In the genomic region with DNA sequence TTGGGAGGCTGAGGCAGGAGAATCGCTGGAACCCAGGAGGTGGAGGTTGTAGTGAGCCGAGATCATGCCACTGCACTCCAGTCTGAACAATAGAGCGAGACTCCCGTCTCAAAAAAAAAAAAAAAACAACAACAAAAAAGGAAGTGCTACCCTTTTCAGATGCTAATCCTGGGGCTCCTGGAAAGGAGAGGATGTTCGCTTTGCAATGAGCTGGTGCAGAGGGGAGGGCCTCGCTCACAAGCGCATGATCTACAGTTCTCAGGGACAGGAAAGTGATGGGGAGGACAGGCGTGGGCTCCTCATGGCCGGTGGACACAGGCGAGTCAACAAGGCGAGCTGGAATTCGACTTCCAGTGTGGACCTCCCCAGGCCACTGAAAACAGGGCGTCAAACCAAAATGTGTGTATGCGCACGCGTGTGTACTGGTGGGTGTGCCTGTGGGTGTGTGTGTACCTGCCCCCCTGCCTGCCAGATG, we compare ENCODE assay signal across 9 cellular contexts. TPM values are rescaled to one million over a fixed set of nuclear protein-coding genes. Genes with fewer than 3 reads are reported as not detected.
DNase-seq lines count a peak whose midpoint lies in the region; ATAC-seq and TF ChIP-seq lines count a peak whose summit lies in the region.
"Had no signal": no experiment of that assay in that cellular context is flagged by ENCODE, and none has a peak within 500 bp of the region (broad histone marks: within the 10 kb centered on the region; RNA-seq: fewer than 3 reads in every experiment).

No MANE protein-coding gene starts in this region.

- H3K27me3 Mint-ChIP-seq in GM23338 (ENCODE audit: insufficient read depth, low read depth, poor library complexity) (peaks cover 21% of the 10 kb centered on the region), T-cell (no peaks in the 10 kb centered on the region)

- H3K36me3 Mint-ChIP-seq in GM23338 (ENCODE audit: low read depth): peaks cover 14% of the 10 kb centered on the region; the same call in 2 of the 3 replicates
- peaks cover 18% of the 10 kb centered on the region for H3K36me3 Mint-ChIP-seq in T-cell

- H3K79me2 ChIP-seq in GM23338 (replicated peaks; ENCODE audit: insufficient read depth): no peaks in the 10 kb centered on the region

- POLR2A ChIA-PET in T-cell (lab: Charles Lee): interaction anchor here (0.6 to 0.9 kb wide), 4 partner anchors 40 to 1086 kb away, joined by 3 to 7 read pairs (median 5); no protein-coding TSS in a partner anchor

- H3K4me1 Mint-ChIP-seq in GM23338 (peaks cover 61% of the 10 kb centered on the region), T-cell (peaks cover 89 to 93% (median 90%) of the 10 kb centered on the region in 3 donors)

- ATAC-seq in GM23338: peak; percentile 35
- ATAC-seq in T-cell (replicated peaks in 1 of 4): no peak
- no peak for ATAC-seq in GM18867 (IDR thresholded peaks at IDR 0.05; ENCODE audit: unreplicated experiment)

- CTCF ChIA-PET in T-cell (lab: Charles Lee): interaction anchor here (0.7 to 1.6 kb wide), 3 partner anchors 22 to 77 kb away, joined by 3 to 6 read pairs (median 4); no protein-coding TSS in a partner anchor

- no peak overlapping the region for H2AFZ ChIP-seq in GM23338

- H3K9me2 ChIP-seq in GM23338 (ENCODE audit: insufficient read depth): no peaks in the 10 kb centered on the region

- no peaks in the 10 kb centered on the region; the same call in 1 of the 2 replicates for H3K36me3 ChIP-seq in GM23338 (ENCODE audit: insufficient read depth)
- peaks cover 10% of the 10 kb centered on the region for H3K36me3 ChIP-seq in WERI-Rb-1

- DNase-seq in GM23338 (ENCODE audit: low spot score) (peak; percentile 87), T-cell (peak in 8 of 34 experiments; percentile 26 to 46 (median 36)), AG20443 (ENCODE audit: low spot score) (no peak), WERI-Rb-1 (no peak), HT-29 (ENCODE audit: low spot score) (no peak)
- DNase-seq: NCI-H524 had no signal

- H3K27ac ChIP-seq in GM23338 (ENCODE audit: low read depth) (peak overlapping the region; percentile 97), cingulate gyrus (ENCODE audit: low read depth, low read length) (peak overlapping the region; percentile 32), skin epidermis (peak overlapping the region in 18 of 21 experiments; percentile 32 to 98 (median 92)), WERI-Rb-1 (no peak overlapping the region)

- H3K4me3 ChIP-seq in GM23338: peak overlapping the region; percentile 57
- H3K4me3 ChIP-seq in skin epidermis: no peak overlapping the region
- H3K4me3 ChIP-seq in WERI-Rb-1 (ENCODE audit: low read depth, low read length): no peak overlapping the region

- H3K27me3 ChIP-seq in GM23338 (ENCODE audit: insufficient read depth): no peaks in the 10 kb centered on the region
- no peaks in the 10 kb centered on the region for H3K27me3 ChIP-seq in WERI-Rb-1 (ENCODE audit: insufficient read depth, low read depth, severe bottlenecking)

- no peaks in the 10 kb centered on the region for H3K9me3 ChIP-seq in WERI-Rb-1 (ENCODE audit: severe bottlenecking)

- H3K9me3 Mint-ChIP-seq in GM23338 (no peaks in the 10 kb centered on the region), T-cell (no peaks in the 10 kb centered on the region)

- peak overlapping the region; percentile 72 for H3K4me2 ChIP-seq in GM23338

- peak overlapping the region; percentile 61 for H3K4me3 Mint-ChIP-seq in GM23338
- peak overlapping the region; percentile 83 to 95 (median 85) for H3K4me3 Mint-ChIP-seq in T-cell

- peaks cover 39% of the 10 kb centered on the region; the same call in 1 of the 2 replicates for H3F3A ChIP-seq in GM23338 (replicated peaks; ENCODE audit: low read depth)

- no peaks in the 10 kb centered on the region; the same call in 1 of the 2 replicates for H4K20me1 ChIP-seq in GM23338 (replicated peaks; ENCODE audit: insufficient read depth)

- H3K27ac Mint-ChIP-seq in GM23338 (peak overlapping the region; percentile 53), T-cell (peak overlapping the region; percentile 98 to 99)

- H3K4me1 ChIP-seq in GM23338 (ENCODE audit: insufficient read depth): peaks cover 40% of the 10 kb centered on the region

- TF ChIP-seq CTCF in GM23338 (conservative IDR thresholded peaks at IDR 0.05; ENCODE audit: low read depth in 2 of 2): no peak
- TF ChIP-seq CTCF in WERI-Rb-1 (IDR thresholded peaks at IDR 0.05; ENCODE audit: low read depth, low read length): no peak

TF ChIP-seq in GM23338, 12 proteins besides CTCF, POLR2A, EP300 and RAD21:
- TF ChIP-seq ZNF331 (CRISPR knock-in tag; IDR thresholded peaks at IDR 0.05; ENCODE audit: low read depth) (no peak), POLR2AphosphoS5 (IDR thresholded peaks at IDR 0.05; ENCODE audit: low read depth) (peak; percentile 61), ZNF462 (CRISPR knock-in tag; IDR thresholded peaks at IDR 0.05) (no peak), JUNB (IDR thresholded peaks at IDR 0.05; ENCODE audit: unreplicated experiment) (no peak), ZNF114 (CRISPR knock-in tag; IDR thresholded peaks at IDR 0.05) (no peak), EZH2 (IDR thresholded peaks at IDR 0.05; ENCODE audit: low read depth, unreplicated experiment) (no peak), STAT1 (IDR thresholded peaks at IDR 0.05; ENCODE audit: unreplicated experiment) (no peak)

RNA-seq across cellular contexts. Expression of gene USP20, which starts 54.2 kb away (rescaled TPM):
- 12.0 and 13.0 TPM in 2 replicates for total RNA-seq in GM23338 (2014; rRNA removed; shearing (Covaris generic))
- 9.9 and 10.4 TPM in 2 replicates for polyA plus RNA-seq in GM23338 (2016; fragmentation: Nextera tagmentation; extraction: Ambion mirVana)
- total RNA-seq in T-cell: 100 to 1,000 TPM; 105 to 140 (median 125) TPM
- total RNA-seq in HT-29 (2014; rRNA removed; shearing (Covaris generic)): 12.4 and 14.8 TPM in 2 replicates

RNA-seq across cellular contexts. Expression of gene C9orf78, which starts 54.4 kb away (rescaled TPM):
- 34.4 and 46.1 TPM in 2 replicates for total RNA-seq in GM23338 (2014; rRNA removed; shearing (Covaris generic))
- polyA plus RNA-seq in GM23338 (2016; fragmentation: Nextera tagmentation; extraction: Ambion mirVana): 72.8 and 84.6 TPM in 2 replicates
- total RNA-seq in T-cell: 100 to 1,000 TPM in 1 of 5 donors, 10 to 100 TPM in 4; 80.5 to 112 (median 90.2) TPM
- 27.9 and 37.8 TPM in 2 replicates for total RNA-seq in HT-29 (2014; rRNA removed; shearing (Covaris generic))
